In the genomic region with DNA sequence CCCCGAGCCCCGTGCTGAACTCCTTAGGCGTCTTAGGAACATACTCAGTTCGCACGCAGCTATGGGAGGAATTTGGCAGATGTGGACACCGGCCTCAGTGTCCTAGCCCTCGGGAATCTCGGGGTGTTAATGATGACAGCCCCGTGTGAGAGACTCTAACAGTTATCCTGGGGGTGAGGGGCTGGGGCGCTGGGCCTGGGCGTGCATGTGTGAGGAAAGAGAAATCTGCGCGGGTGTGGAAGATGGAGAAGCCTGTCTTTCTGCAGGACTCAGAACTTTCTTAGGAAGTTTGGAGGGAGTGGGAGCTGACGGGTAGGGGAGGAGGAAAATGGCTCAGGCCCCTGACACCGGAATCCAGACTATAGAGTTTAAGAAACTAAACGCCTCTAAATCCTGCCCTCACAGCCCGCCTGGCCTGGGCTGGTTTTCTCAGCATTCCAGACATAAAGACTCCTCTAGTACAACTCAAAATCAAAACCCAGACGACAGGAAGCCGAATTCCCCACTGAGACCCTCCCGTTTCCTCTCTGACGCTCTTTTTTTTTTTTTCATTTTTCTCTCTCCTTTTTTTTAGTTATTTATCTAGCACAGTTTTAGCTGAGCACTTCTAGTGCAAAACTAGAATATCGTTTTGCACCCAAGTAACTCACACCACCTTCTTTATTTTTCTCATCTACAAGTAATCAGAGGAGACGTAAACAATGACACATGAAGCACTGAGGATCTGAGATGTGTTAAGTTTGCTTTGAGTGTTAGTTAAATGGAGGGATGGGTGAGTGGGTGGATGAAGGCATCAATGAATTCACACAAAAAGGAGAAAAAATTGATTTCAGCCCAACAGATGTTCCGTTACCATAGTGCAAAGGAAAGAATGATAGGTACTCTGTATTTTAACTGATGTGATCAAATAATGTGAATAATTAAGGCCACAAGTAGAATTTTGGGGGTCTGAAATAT, we compare ENCODE assay signal across 8 cellular contexts. TPM values are rescaled to one million over a fixed set of nuclear protein-coding genes. Genes with fewer than 3 reads are reported as not detected.
DNase-seq lines count a peak whose midpoint lies in the region; ATAC-seq and TF ChIP-seq lines count a peak whose summit lies in the region.

No MANE protein-coding gene starts in this region.

- H3K9me3 Mint-ChIP-seq in activated T-cell treated with anti-CD3 and anti-CD28 coated beads, Interleukin-2, amount 50 U/mL, for 4 hours, result no peaks in the 10 kb centered on the region

- ATAC-seq in activated T-cell treated with anti-CD3 and anti-CD28 coated beads, Interleukin-2, amount 50 U/mL, for 4 hours, result peak; percentile 7 to 14

- H3K4me1 Mint-ChIP-seq in activated T-cell treated with anti-CD3 and anti-CD28 coated beads, Interleukin-2, amount 50 U/mL, for 4 hours (ENCODE audit: low read depth), result peaks cover 30% of the 10 kb centered on the region

- no peaks in the 10 kb centered on the region for H3K27me3 ChIP-seq in dorsolateral prefrontal cortex
- no peaks in the 10 kb centered on the region for H3K27me3 ChIP-seq in uterus

- H3K27me3 Mint-ChIP-seq in activated T-cell treated with anti-CD3 and anti-CD28 coated beads, Interleukin-2, amount 50 U/mL, for 4 hours (ENCODE audit: low read depth), result peaks cover 46% of the 10 kb centered on the region

- H3K4me3 Mint-ChIP-seq in activated T-cell treated with anti-CD3 and anti-CD28 coated beads, Interleukin-2, amount 50 U/mL, for 4 hours, result peak overlapping the region; percentile 56

- H3K27ac ChIP-seq in dorsolateral prefrontal cortex (peak overlapping the region in 36 of 59 donors; percentile 12 to 88 (median 65)), mesodermal cell (ENCODE audit: low read depth, low read length, severe bottlenecking) (peak overlapping the region; percentile 89), uterus (peak overlapping the region; percentile 89 to 97)

- H3K4me3 ChIP-seq in dorsolateral prefrontal cortex (peak overlapping the region in 58 of 59 donors; percentile 36 to 69 (median 54)), mesodermal cell (ENCODE audit: extremely low read depth, insufficient read depth, low read length, poor library complexity, severe bottlenecking) (peak overlapping the region; percentile 60), uterus (peak overlapping the region; percentile 45 to 79)

- WGBS in mesodermal cell (ENCODE audit: insufficient coverage in 2 of 2), 2 experiments, result 12 to 21% methylated on average over 18 of the region's 24 CpGs

- peaks cover 1% of the 10 kb centered on the region for H3K36me3 Mint-ChIP-seq in activated T-cell treated with anti-CD3 and anti-CD28 coated beads, Interleukin-2, amount 50 U/mL, for 4 hours (ENCODE audit: insufficient read depth)

- H3K9me3 ChIP-seq in mesodermal cell (ENCODE audit: control insufficient read depth, low read length) (peaks cover 3% of the 10 kb centered on the region), uterus (no peaks in the 10 kb centered on the region)

- H3K4me1 ChIP-seq in mesodermal cell (ENCODE audit: control insufficient read depth, insufficient read depth, low read length, poor library complexity, severe bottlenecking) (peaks cover 21% of the 10 kb centered on the region), uterus (no peaks in the 10 kb centered on the region)

- TF ChIP-seq POLR2A in uterus (IDR thresholded peaks at IDR 0.05), result peak in 1 of 2 donors; percentile 19

- H3K36me3 ChIP-seq in mesodermal cell (ENCODE audit: control insufficient read depth, insufficient read depth, low read length) (peaks cover 7% of the 10 kb centered on the region), uterus (no peaks in the 10 kb centered on the region)

- TF ChIP-seq CTCF in dorsolateral prefrontal cortex (IDR thresholded peaks at IDR 0.05 in 54 of 56, conservative IDR thresholded peaks at IDR 0.05 in 2 of 56; ENCODE audit: low read depth in 1 of 56, partially characterized antibody in 56 of 56) (no peak), uterus (IDR thresholded peaks at IDR 0.05) (no peak)

- intact Hi-C loops in dorsolateral prefrontal cortex (cut with DNase I) (no loop called here), uterus (cut with DNase I; ENCODE audit: low total_unique reads) (no loop called here)

- DNase-seq in activated T-cell treated with anti-CD3 and anti-CD28 coated beads, Interleukin-2, amount 50 U/mL, for 4 hours, result no peak
- DNase-seq in activated T-cell treated with anti-CD3 and anti-CD28 coated beads for 4 hours, result no peak
- DNase-seq in dorsolateral prefrontal cortex, result no peak
- no peak for DNase-seq in uterus
- no peak for DNase-seq in mucosa of gallbladder (ENCODE audit: low spot score)
- DNase-seq in NK-92 treated with Interleukin-12 subunit alpha and Interleukin-12 subunit beta, amount 100 ng/mL, for 24 hours (lab: John Stamatoyannopoulos, UW), result no peak
- no peak for DNase-seq in activated CD4-positive, alpha-beta T cell treated with anti-CD3 and anti-CD28 coated beads for 1 hour

RNA-seq across cellular contexts. Expression of a gene that starts 1.2 kb away (rescaled TPM):
- total RNA-seq in activated T-cell treated with anti-CD3 and anti-CD28 coated beads, Interleukin-2, amount 50 U/mL, for 4 hours, result under 1 TPM in 2 of 3 donors, not detected in 1; 0.24 to 0.30 TPM
- 1 to 10 TPM in 116 of 120 experiments, under 1 TPM in 4; 0.65 to 6.9 (median 2.5) TPM for total RNA-seq in dorsolateral prefrontal cortex
- polyA plus RNA-seq in mesodermal cell (2013, experiment 1 of 2), result 13.1 TPM
- 11.3 TPM for polyA plus RNA-seq in mesodermal cell (2013, experiment 2 of 2)
- total RNA-seq in uterus, result 10 to 100 TPM in 3 of 4 donors, 1 to 10 TPM in 1; 3.1 to 25.1 (median 20.8) TPM
- 20.9 TPM for total RNA-seq in mucosa of gallbladder

RNA-seq across cellular contexts. Expression of a gene that starts 29.7 kb away (rescaled TPM):
- under 1 TPM in 1 of 3 donors, not detected in 2; 0.33 TPM for total RNA-seq in activated T-cell treated with anti-CD3 and anti-CD28 coated beads, Interleukin-2, amount 50 U/mL, for 4 hours
- total RNA-seq in dorsolateral prefrontal cortex (1 to 10 TPM in 14 of 120 experiments, under 1 TPM in 81, not detected in 25; 0.21 to 1.7 (median 0.58) TPM), uterus (1 to 10 TPM in 2 of 4 donors, not detected in 2; 1.9 to 5.4 TPM), mucosa of gallbladder (3.7 TPM)
- polyA plus RNA-seq in mesodermal cell (2013, experiment 1 of 2), result 2.3 TPM
- 1.6 TPM for polyA plus RNA-seq in mesodermal cell (2013, experiment 2 of 2)
